Comparison of ENCODE assay signal across 15 cellular contexts in genomic region chr2:239690651-239691631, GRCh38.
A peak's percentile ranks its signal among the peaks of the same experiment; 100 is the strongest.
DNase-seq lines count a peak whose midpoint lies in the region; ATAC-seq and TF ChIP-seq lines count a peak whose summit lies in the region.
"Had no signal": no experiment of that assay in that cellular context is flagged by ENCODE, and none has a peak within 500 bp of the region (broad histone marks: within the 10 kb centered on the region; RNA-seq: fewer than 3 reads in every experiment).

No MANE protein-coding gene starts in this region.

- H3K36me3 Mint-ChIP-seq in activated naive CD4-positive, alpha-beta T cell treated with anti-CD3 and anti-CD28 coated beads for 36 hours (ENCODE audit: low read depth), result no peaks in the 10 kb centered on the region
- H3K36me3 Mint-ChIP-seq: IgD-negative memory B cell; naive thymus-derived CD4-positive, alpha-beta T cell had no signal

- no peaks in the 10 kb centered on the region for H3K9me3 ChIP-seq in colonic mucosa
- no peaks in the 10 kb centered on the region for H3K9me3 ChIP-seq in right lobe of liver
- no peaks in the 10 kb centered on the region for H3K9me3 ChIP-seq in skeletal muscle tissue (ENCODE audit: control insufficient read depth in 3 of 3, low read length in 3 of 3)
- H3K9me3 ChIP-seq: BLaER1 treated with 17β-estradiol and CSF1 and Interleukin-3, amounts not matched to agents 10 nM and 100 nM; stomach had no signal

- no peaks in the 10 kb centered on the region for H3K4me1 Mint-ChIP-seq in activated naive CD4-positive, alpha-beta T cell treated with anti-CD3 and anti-CD28 coated beads for 36 hours (ENCODE audit: low read depth)
- H3K4me1 Mint-ChIP-seq: IgD-negative memory B cell; naive thymus-derived CD4-positive, alpha-beta T cell had no signal

- no peaks in the 10 kb centered on the region for H3K27me3 ChIP-seq in colonic mucosa
- H3K27me3 ChIP-seq in right lobe of liver, result no peaks in the 10 kb centered on the region
- H3K27me3 ChIP-seq in skeletal muscle tissue (ENCODE audit: control insufficient read depth in 3 of 3, insufficient read depth in 3 of 3, low read length in 3 of 3), result no peaks in the 10 kb centered on the region
- H3K27me3 ChIP-seq: BLaER1 treated with 17β-estradiol and CSF1 and Interleukin-3, amounts not matched to agents 10 nM and 100 nM had no signal

- CTCF ChIA-PET in activated naive CD4-positive, alpha-beta T cell treated with anti-CD3 and anti-CD28 coated beads for 36 hours (lab: Charles Lee), result no interaction called here

- intact Hi-C loops in colonic mucosa (cut with DNase I), result no loop called here
- intact Hi-C loops in right lobe of liver (cut with DNase I), result no loop called here
- intact Hi-C loops in activated naive CD4-positive, alpha-beta T cell treated with anti-CD3 and anti-CD28 coated beads for 36 hours (cut with micrococcal nuclease), result no loop called here

- no peaks in the 10 kb centered on the region for H3K9me3 Mint-ChIP-seq in activated naive CD4-positive, alpha-beta T cell treated with anti-CD3 and anti-CD28 coated beads for 36 hours
- H3K9me3 Mint-ChIP-seq: activated T-helper 2 cell treated with anti-CD3 and anti-CD28 coated beads, Interferon-gamma antibody, Interleukin-2, Interleukin-4, amounts not matched to agents 10 μg/mL and 5 μg/mL and 100 μg/mL, durations not matched to agents 14 hours and 24 hours and 36 hours; IgD-negative memory B cell; naive thymus-derived CD4-positive, alpha-beta T cell had no signal

- ATAC-seq in right lobe of liver (peak; percentile 56 to 85 (median 58)), HG03095 (IDR thresholded peaks at IDR 0.05; ENCODE audit: unreplicated experiment) (no peak)
- ATAC-seq: naive thymus-derived CD4-positive, alpha-beta T cell had no signal

- H3K27me3 Mint-ChIP-seq in activated naive CD4-positive, alpha-beta T cell treated with anti-CD3 and anti-CD28 coated beads for 36 hours (ENCODE audit: low read depth), result no peaks in the 10 kb centered on the region

- H3K9ac ChIP-seq in colonic mucosa (ENCODE audit: low read depth in 2 of 2, low read length in 2 of 2) (no peak overlapping the region), skeletal muscle tissue (ENCODE audit: low read depth in 1 of 3, low read length in 3 of 3) (peak overlapping the region; percentile 54 to 78 (median 68))
- H3K9ac ChIP-seq: BLaER1 treated with 17β-estradiol and CSF1 and Interleukin-3, amounts not matched to agents 10 nM and 100 nM had no signal

- no peak for TF ChIP-seq POLR2A in right lobe of liver (IDR thresholded peaks at IDR 0.05)

- no peaks in the 10 kb centered on the region for H3K36me3 ChIP-seq in colonic mucosa
- no peaks in the 10 kb centered on the region for H3K36me3 ChIP-seq in right lobe of liver
- no peaks in the 10 kb centered on the region for H3K36me3 ChIP-seq in skeletal muscle tissue (ENCODE audit: control insufficient read depth in 3 of 3, insufficient read depth in 3 of 3, low read length in 3 of 3)
- H3K36me3 ChIP-seq: BLaER1 treated with 17β-estradiol and CSF1 and Interleukin-3, amounts not matched to agents 10 nM and 100 nM; stomach had no signal

- no peak overlapping the region for H3K27ac Mint-ChIP-seq in activated naive CD4-positive, alpha-beta T cell treated with anti-CD3 and anti-CD28 coated beads for 36 hours
- H3K27ac Mint-ChIP-seq: activated T-helper 2 cell treated with anti-CD3 and anti-CD28 coated beads, Interferon-gamma antibody, Interleukin-2, Interleukin-4, amounts not matched to agents 10 μg/mL and 5 μg/mL and 100 μg/mL, durations not matched to agents 14 hours and 24 hours and 36 hours; IgD-negative memory B cell; naive thymus-derived CD4-positive, alpha-beta T cell had no signal

- H3K4me1 ChIP-seq in colonic mucosa, result no peaks in the 10 kb centered on the region
- H3K4me1 ChIP-seq in right lobe of liver, result no peaks in the 10 kb centered on the region
- H3K4me1 ChIP-seq in skeletal muscle tissue (ENCODE audit: control insufficient read depth in 3 of 3, insufficient read depth in 3 of 3, low read length in 3 of 3), result peaks cover 37 to 46% (median 39%) of the 10 kb centered on the region in 3 donors

- no peak overlapping the region for H3K4me3 ChIP-seq in colonic mucosa
- H3K4me3 ChIP-seq in right lobe of liver, result no peak overlapping the region
- H3K4me3 ChIP-seq in skeletal muscle tissue (ENCODE audit: low read length in 3 of 3), result peak overlapping the region; percentile 46 to 53 (median 52)
- H3K4me3 ChIP-seq: BLaER1 treated with 17β-estradiol and CSF1 and Interleukin-3, amounts not matched to agents 10 nM and 100 nM; lung; stomach had no signal

- TF ChIP-seq CTCF in colonic mucosa (IDR thresholded peaks at IDR 0.05) (no peak), right lobe of liver (IDR thresholded peaks at IDR 0.05) (no peak)

- DNase-seq in NCI-H2029 (lab: John Stamatoyannopoulos, UW) (peak; percentile 20), NCI-H2029 treated with DMSO at 0.1 percent for 48 hours (lab: John Stamatoyannopoulos, UW) (no peak), colonic mucosa (peak; percentile 10), right lobe of liver (peak in 2 of 3 donors; percentile 57), NCI-H446 treated with DMSO at 0.1 percent for 48 hours (lab: John Stamatoyannopoulos, UW) (no peak)
- DNase-seq in activated naive CD4-positive, alpha-beta T cell treated with anti-CD3 and anti-CD28 coated beads for 36 hours, result no peak
- DNase-seq: DMS153; naive thymus-derived CD4-positive, alpha-beta T cell; stomach had no signal

- 47% methylated on average over 3 of the region's 46 CpGs for WGBS in right lobe of liver (ENCODE audit: insufficient coverage, low coverage, low lambda C conversion rate, missing lambda C conversion rate)

- no peak overlapping the region for H3K4me3 Mint-ChIP-seq in activated naive CD4-positive, alpha-beta T cell treated with anti-CD3 and anti-CD28 coated beads for 36 hours
- H3K4me3 Mint-ChIP-seq: IgD-negative memory B cell; naive thymus-derived CD4-positive, alpha-beta T cell had no signal

- H3K27ac ChIP-seq in colonic mucosa (no peak overlapping the region), right lobe of liver (no peak overlapping the region), skeletal muscle tissue (ENCODE audit: low read depth, low read length) (peak overlapping the region; percentile 60)
- H3K27ac ChIP-seq: BLaER1 treated with 17β-estradiol and CSF1 and Interleukin-3, amounts not matched to agents 10 nM and 100 nM; stomach had no signal

Comparison
In these comparisons a context has a peak if more than half of its experiments do, and no peak if none do; other contexts are left out.
1. DNase-seq: peak in NCI-H2029 (single experiment), colonic mucosa (single experiment) and right lobe of liver (2 of 3); none in NCI-H2029 treated with DMSO at 0.1 percent for 48 hours (single experiment), NCI-H446 treated with DMSO at 0.1 percent for 48 hours (single experiment) and activated naive CD4-positive, alpha-beta T cell treated with anti-CD3 and anti-CD28 coated beads for 36 hours (single experiment).
2. H3K4me3 ChIP-seq: peak in skeletal muscle tissue (3 of 3); none in colonic mucosa (single experiment) and right lobe of liver (0 of 3).
3. H3K9ac ChIP-seq: peak in skeletal muscle tissue (3 of 3); none in colonic mucosa (0 of 2).